ENCODE assay signal across 19 cellular contexts in the genomic region with DNA sequence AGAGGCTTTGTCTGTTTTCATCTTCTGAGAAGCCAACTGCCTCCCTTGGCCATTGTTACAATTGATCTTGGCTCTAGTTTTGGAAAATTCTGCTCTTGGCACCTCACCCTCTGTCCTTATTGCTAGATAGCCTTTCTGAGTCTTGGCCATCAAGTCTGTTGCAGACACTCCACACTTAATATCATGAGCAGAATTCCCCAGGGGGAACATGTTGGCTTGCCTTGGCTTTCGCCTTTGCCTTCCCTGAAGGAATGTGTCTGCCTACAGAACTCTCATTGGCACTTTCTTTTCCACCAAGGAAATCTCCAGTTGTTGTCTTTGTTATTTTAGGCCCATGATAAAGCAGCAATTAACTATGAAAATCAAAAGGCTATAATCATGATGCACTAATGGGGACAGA. TPM values are rescaled to one million over a fixed set of nuclear protein-coding genes. Genes with fewer than 3 reads are reported as not detected.
DNase-seq lines count a peak whose midpoint lies in the region; ATAC-seq, FAIRE-seq and TF ChIP-seq lines count a peak whose summit lies in the region.
"Had no signal": no experiment of that assay in that cellular context is flagged by ENCODE, and none has a peak within 500 bp of the region (broad histone marks: within the 10 kb centered on the region; RNA-seq: fewer than 3 reads in every experiment).

No MANE protein-coding gene starts in this region.

- TF ChIP-seq EP300 in K562 (IDR thresholded peaks at IDR 0.05; ENCODE audit: low read length): no peak

- 94% methylated on average over 1 of the region's 1 CpG for WGBS in K562 (ENCODE audit: insufficient coverage, low coverage, missing lambda C conversion rate)

- H3K4me3 ChIP-seq in cardiac muscle cell: no peak overlapping the region
- H3K4me3 ChIP-seq in K562: no peak overlapping the region
- H3K4me3 ChIP-seq: colonic mucosa, heart right ventricle had no signal

- H3K79me2 ChIP-seq in K562 (ENCODE audit: control insufficient read depth, insufficient read depth, low read length): no peaks in the 10 kb centered on the region

- peaks cover 6% of the 10 kb centered on the region for H3K9me1 ChIP-seq in K562 (ENCODE audit: control insufficient read depth, insufficient read depth, low read length)

- H3K27me3 ChIP-seq in cardiac muscle cell: no peaks in the 10 kb centered on the region
- no peaks in the 10 kb centered on the region for H3K27me3 ChIP-seq in K562 (ENCODE audit: control insufficient read depth in 2 of 2, insufficient read depth in 2 of 2, low read length in 2 of 2)
- H3K27me3 ChIP-seq: colonic mucosa, heart right ventricle had no signal

- no TSS peak for BruUV-seq in K562 (replicated peaks; lab: Mats Ljungman, UMichigan)

- no peak overlapping the region for H2AFZ ChIP-seq in K562 (ENCODE audit: low read depth, low read length)

- CTCF ChIA-PET in K562 (lab: Yijun Ruan, JAX; ENCODE audit: low intra/inter-chr PET ratio): no interaction called here

- no peaks in the 10 kb centered on the region for H3K9me3 ChIP-seq in cardiac muscle cell (ENCODE audit: low read depth)
- no peaks in the 10 kb centered on the region for H3K9me3 ChIP-seq in K562 (replicated peaks; ENCODE audit: control insufficient read depth, insufficient read depth, low read depth, low read length)
- H3K9me3 ChIP-seq: colonic mucosa, heart right ventricle had no signal

- POLR2A ChIA-PET in K562 (lab: Yijun Ruan, JAX): no interaction called here

- TF ChIP-seq CTCF in cardiac muscle cell (IDR thresholded peaks at IDR 0.05; ENCODE audit: low read depth, low read length): no peak
- no peak for TF ChIP-seq CTCF in K562 (IDR thresholded peaks at IDR 0.05 in 2 of 3, conservative IDR thresholded peaks at IDR 0.05 in 1 of 3; ENCODE audit: insufficient read depth in 2 of 3, low read depth in 1 of 3, low read length in 3 of 3)

- in situ Hi-C loops in K562 (cut with MboI): no loop called here

- TF ChIP-seq POLR2A in K562 (conservative IDR thresholded peaks at IDR 0.05): no peak

- no peak overlapping the region for H3K9ac ChIP-seq in K562 (ENCODE audit: insufficient read depth in 1 of 2, low read depth in 2 of 2, low read length in 2 of 2)

- H3K4me1 ChIP-seq in cardiac muscle cell (ENCODE audit: low read depth) (peaks cover 4% of the 10 kb centered on the region), K562 (replicated peaks in 1 of 2; ENCODE audit: control insufficient read depth in 2 of 2, insufficient read depth in 2 of 2, low read length in 2 of 2) (no peaks in the 10 kb centered on the region)

- peaks cover 15% of the 10 kb centered on the region for H3K36me3 ChIP-seq in cardiac muscle cell
- peaks cover 50% of the 10 kb centered on the region for H3K36me3 ChIP-seq in K562 (ENCODE audit: control insufficient read depth, insufficient read depth, low read length)

- peak overlapping the region; percentile 60 for H3K27ac ChIP-seq in cardiac muscle cell
- no peak overlapping the region for H3K27ac ChIP-seq in K562 (ENCODE audit: extremely low read depth, low read depth, low read length)
- H3K27ac ChIP-seq: heart right ventricle had no signal

- peak; percentile 62 for FAIRE-seq in K562 (lab: Jason Lieb, UNC)
- FAIRE-seq: urothelium cell line had no signal

- intact Hi-C loops in Right ventricle myocardium inferior (cut with DNase I) (loop anchor here (5.0 kb wide), 1 partner anchor 312 kb away; no protein-coding TSS in a partner anchor), K562 (cut with micrococcal nuclease) (no loop called here)

- TF ChIP-seq RAD21 in K562 (CRISPR knock-in tag; conservative IDR thresholded peaks at IDR 0.05 in 1 of 2, IDR thresholded peaks at IDR 0.05 in 1 of 2): no peak

- H3K4me2 ChIP-seq in K562 (ENCODE audit: insufficient read depth, low read length): no peak overlapping the region

- ATAC-seq in Right ventricle myocardium inferior (no peak), K562 (no peak), GM18873 (IDR thresholded peaks at IDR 0.05; ENCODE audit: low FRiP score, unreplicated experiment) (no peak)
- ATAC-seq: esophagus mucosa; HCT116; stimulated activated naive CD8-positive, alpha-beta T cell treated with anti-CD3 and anti-CD28 coated beads, Interleukin-15, amount 100 ng/mL, for 72 hours had no signal

- DNase-seq in cardiac muscle cell (ENCODE audit: low read depth in 1 of 2, low spot score in 1 of 2) (peak in 1 of 2 donors; percentile 55), Right ventricle myocardium inferior (ENCODE audit: missing footprints) (no peak), K562 (ENCODE audit: extremely low read depth in 1 of 4, low spot score in 3 of 4) (no peak), islet precursor cell (peak; percentile 34), NCI-H2029 (lab: John Stamatoyannopoulos, UW) (no peak), A172 (ENCODE audit: low spot score) (no peak)
- no peak for DNase-seq in activated CD4-positive, alpha-beta T cell treated with anti-CD3 and anti-CD28 coated beads for 48 hours
- DNase-seq: activated CD8-positive, alpha-beta memory T cell treated with anti-CD3 and anti-CD28 coated beads for 24 hours; amniotic stem cell; Karpas-422; mesendoderm; RPMI8226; stimulated activated naive CD8-positive, alpha-beta T cell treated with anti-CD3 and anti-CD28 coated beads, Interleukin-15, amount 100 ng/mL, for 72 hours had no signal

- no peaks in the 10 kb centered on the region for H4K20me1 ChIP-seq in K562 (replicated peaks; ENCODE audit: control insufficient read depth, insufficient read depth, low read length)

TF ChIP-seq in K562, 482 proteins besides CTCF, POLR2A, EP300 and RAD21 (continues in another document):
- TF ChIP-seq REST (CRISPR knock-in tag; IDR thresholded peaks at IDR 0.05; ENCODE audit: low read depth): no peak
- TF ChIP-seq ZBTB9 (CRISPR knock-in tag; IDR thresholded peaks at IDR 0.05): no peak
- TF ChIP-seq ZFX (CRISPR knock-in tag; IDR thresholded peaks at IDR 0.05): no peak

RNA-seq across cellular contexts. Expression of gene LDLRAP1, which starts 42.7 kb away (rescaled TPM):
- 15.8 and 16.4 TPM in 2 replicates for total RNA-seq in cardiac muscle cell
- 12.2 and 21.8 TPM in 2 replicates for polyA plus RNA-seq in cardiac muscle cell
- 12.3 TPM for total RNA-seq in Right ventricle myocardium inferior
- total RNA-seq in K562 (2011; cell fraction: chromatin; rRNA removed; ENCODE audit: low replicate concordance): 30.0 and 73.0 TPM in 2 replicates
- total RNA-seq in K562 (2011; cell fraction: nucleolus; rRNA removed): 38.5 and 41.1 TPM in 2 replicates
- total RNA-seq in K562 (2011; cell fraction: nucleoplasm; rRNA removed): 33.9 and 37.2 TPM in 2 replicates
- total RNA-seq in K562 (2014; rRNA removed): 14.2 and 19.0 TPM in 2 replicates
- total RNA-seq in K562 (2014; rRNA removed; fragmentation: Illumina TruSeq; extraction: Trizol): 10.9 and 13.0 TPM in 2 replicates
- 16.3 and 17.7 TPM in 2 replicates for total RNA-seq in K562 (2015; rRNA removed; fragmentation: Illumina TruSeq; extraction: Trizol)
- 28.8 and 29.2 TPM in 2 replicates for total RNA-seq in K562 (2021)
- 16.2 and 25.0 TPM in 2 replicates for polyA plus RNA-seq in K562 (2011; rRNA removed)
- polyA plus RNA-seq in K562 (2011; cell fraction: cytosol; rRNA removed): 22.4 and 23.7 TPM in 2 replicates
- 69.9 and 75.9 TPM in 2 replicates for polyA plus RNA-seq in K562 (2011; cell fraction: nucleus; rRNA removed)
- 24.3 and 30.1 TPM in 2 replicates for polyA plus RNA-seq in K562 (2012)
- 26.8 and 29.6 TPM in 2 replicates for polyA plus RNA-seq in K562 (2014; fragmentation: Illumina TruSeq; extraction: Trizol)
- polyA plus RNA-seq in K562 (2014; fragmentation: Nextera tagmentation; extraction: Ambion mirVana): 1 to 10 TPM in 1 of 2 experiments, under 1 TPM in 1; 0.56 to 1.4 TPM
- 22.2 and 25.7 TPM in 2 replicates for polyA plus RNA-seq in K562 (2014; rRNA removed)
- polyA minus RNA-seq in K562 (2011; rRNA and poly(A)+ RNA removed): 11.8 and 12.8 TPM in 2 replicates
- polyA minus RNA-seq in K562 (2011; cell fraction: cytosol; rRNA and poly(A)+ RNA removed): 11.8 and 16.7 TPM in 2 replicates
- 6.9 and 14.2 TPM in 2 replicates for polyA minus RNA-seq in K562 (2011; cell fraction: nucleus; rRNA and poly(A)+ RNA removed)
- 8.0 and 12.7 TPM in 2 replicates for total RNA-seq in A172 (2014; rRNA removed; shearing (Covaris generic))
